ENCODE assay signal across 8 cellular contexts in the genomic region with DNA sequence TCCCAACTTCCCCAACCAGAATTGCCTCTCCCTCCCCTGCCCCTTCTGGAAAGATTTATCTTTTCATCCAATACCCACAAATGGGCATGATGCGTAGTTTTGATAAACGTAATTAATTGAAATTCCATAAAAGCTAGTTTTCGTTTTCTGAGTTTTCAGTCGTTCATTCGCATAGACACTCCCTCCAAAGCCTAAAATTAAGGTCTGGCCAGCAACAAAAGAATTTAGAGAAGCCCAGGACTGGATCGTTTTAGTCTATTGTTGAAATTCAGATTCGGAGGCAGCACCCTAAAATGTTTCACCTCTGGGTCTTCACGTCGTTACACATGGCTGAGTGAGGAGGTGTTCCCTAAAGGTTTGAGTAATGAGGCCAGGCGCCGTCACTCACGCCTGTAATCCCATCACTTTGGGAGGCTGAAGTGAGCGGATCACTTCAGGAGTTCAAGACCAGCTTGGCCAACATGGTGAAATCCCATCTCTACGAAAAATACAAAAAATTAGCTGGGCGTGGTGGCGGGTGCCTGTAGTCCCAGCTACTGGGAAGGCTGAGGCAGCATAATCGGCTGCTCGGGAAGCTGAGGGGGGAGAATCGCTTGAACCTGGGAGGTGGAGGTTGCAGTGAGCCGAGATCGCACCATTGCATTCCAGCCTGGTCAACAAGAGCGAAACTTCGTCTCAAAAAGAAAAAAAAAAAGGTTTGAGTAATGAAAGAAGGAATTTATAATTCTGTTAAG. TPM values are rescaled to one million over a fixed set of nuclear protein-coding genes. Genes with fewer than 3 reads are reported as not detected.
A peak's percentile ranks its signal among the peaks of the same experiment; 100 is the strongest.
DNase-seq lines count a peak whose midpoint lies in the region; ATAC-seq and TF ChIP-seq lines count a peak whose summit lies in the region.

No MANE protein-coding gene starts in this region.

- H3K9me3 Mint-ChIP-seq in natural killer cell: no peaks in the 10 kb centered on the region

- peak overlapping the region; percentile 96 for H2AFZ ChIP-seq in Loucy (ENCODE audit: low read length)

- DNase-seq in BJ (ENCODE audit: low read depth) (no peak), natural killer cell (no peak), SW480 (ENCODE audit: low spot score) (no peak), DMS153 treated with DMSO at 0.1 percent for 48 hours (lab: John Stamatoyannopoulos, UW; ENCODE audit: unreplicated experiment) (no peak), kidney tubule cell (ENCODE audit: low spot score) (no peak)
- DNase-seq in activated CD8-positive, alpha-beta memory T cell treated with anti-CD3 and anti-CD28 coated beads, Interleukin-2, amount 50 U/mL, for 4 hours: no peak

- no peak for TF ChIP-seq CTCF in BJ (IDR thresholded peaks at IDR 0.05; ENCODE audit: insufficient read depth, low read depth, low read length)
- no peak for TF ChIP-seq CTCF in Loucy (conservative IDR thresholded peaks at IDR 0.05; ENCODE audit: low read length)
- no peak for TF ChIP-seq CTCF in natural killer cell (IDR thresholded peaks at IDR 0.05)

- peaks cover 49% of the 10 kb centered on the region for H3K79me2 ChIP-seq in Loucy (ENCODE audit: insufficient read depth, low read length)

- H3K36me3 ChIP-seq in BJ (ENCODE audit: control insufficient read depth, insufficient read depth, low read length) (no peaks in the 10 kb centered on the region), Loucy (ENCODE audit: insufficient read depth, low read length) (no peaks in the 10 kb centered on the region)

- H3K9me2 ChIP-seq in Loucy (replicated peaks; ENCODE audit: low read depth, low read length): no peaks in the 10 kb centered on the region

- peak overlapping the region; percentile 90 for H3K4me3 Mint-ChIP-seq in natural killer cell

- POLR2A ChIA-PET in BJ (lab: Charles Lee): interaction anchor here (0.7 kb wide), 1 partner anchor 70 kb away, joined by 3 read pairs; no protein-coding TSS in a partner anchor

- H3K9me3 ChIP-seq in Loucy (ENCODE audit: insufficient read depth, low read depth, low read length): no peaks in the 10 kb centered on the region

- ATAC-seq in natural killer cell: no peak

- peak overlapping the region; percentile 90 for H3K9ac ChIP-seq in Loucy (ENCODE audit: low read depth, low read length, poor library complexity, severe bottlenecking)

- H3K27ac Mint-ChIP-seq in natural killer cell: peak overlapping the region; percentile 68 to 83

- peaks cover 39 to 44% of the 10 kb centered on the region in 2 donors for H3K4me1 Mint-ChIP-seq in natural killer cell

- H3F3A ChIP-seq in Loucy (ENCODE audit: low read depth): no peaks in the 10 kb centered on the region

- peaks cover 35% of the 10 kb centered on the region for H4K20me1 ChIP-seq in Loucy (ENCODE audit: insufficient read depth, low read length, poor library complexity, severe bottlenecking)

- H3K4me3 ChIP-seq in BJ (ENCODE audit: low read depth, low read length) (peak overlapping the region; percentile 76), Loucy (ENCODE audit: low read length, poor library complexity, severe bottlenecking) (peak overlapping the region; percentile 92)

- H3K36me3 Mint-ChIP-seq in natural killer cell: no peaks in the 10 kb centered on the region

- CTCF ChIA-PET in BJ (lab: Yijun Ruan, JAX): interaction anchor here (0.7 to 1.7 kb wide), 4 partner anchors 13 to 85 kb away, joined by 3 to 7 read pairs (median 4); no protein-coding TSS in a partner anchor

- peak overlapping the region; percentile 95 for H3K27ac ChIP-seq in cingulate gyrus (ENCODE audit: low read depth, low read length)

- H3K27me3 ChIP-seq in BJ (ENCODE audit: control insufficient read depth, insufficient read depth, low read length) (no peaks in the 10 kb centered on the region), Loucy (ENCODE audit: insufficient read depth, low read length, poor library complexity, severe bottlenecking) (no peaks in the 10 kb centered on the region)

- intact Hi-C loops in natural killer cell (cut with micrococcal nuclease): no loop called here

- H3K4me1 ChIP-seq in Loucy (ENCODE audit: insufficient read depth, low read length, poor library complexity, severe bottlenecking): peaks cover 47% of the 10 kb centered on the region

- H3K27me3 Mint-ChIP-seq in natural killer cell (ENCODE audit: low read depth in 2 of 2): no peaks in the 10 kb centered on the region

- H3K4me2 ChIP-seq in Loucy (ENCODE audit: low read depth, low read length, poor library complexity, severe bottlenecking): peak overlapping the region; percentile 94

RNA-seq across cellular contexts. Expression of a gene that starts 0.6 kb away (rescaled TPM):
- 145 and 150 TPM in 2 replicates for polyA plus RNA-seq in BJ (2011; rRNA removed)
- 46.1 and 85.1 TPM in 2 replicates for polyA minus RNA-seq in BJ (2011; rRNA and poly(A)+ RNA removed)
- 10 to 100 TPM; 51.8 to 75.4 (median 60.2) TPM for total RNA-seq in natural killer cell

RNA-seq across cellular contexts. Expression of a gene that starts 16.6 kb away (rescaled TPM):
- polyA plus RNA-seq in BJ (2011; rRNA removed): not detected in 2 replicates
- not detected in 2 replicates for polyA minus RNA-seq in BJ (2011; rRNA and poly(A)+ RNA removed)
- total RNA-seq in natural killer cell: not detected

RNA-seq across cellular contexts. Expression of a gene that starts 57.2 kb away (rescaled TPM):
- polyA plus RNA-seq in BJ (2011; rRNA removed): 1.8 and 2.1 TPM in 2 replicates
- 1.1 and 1.3 TPM in 2 replicates for polyA minus RNA-seq in BJ (2011; rRNA and poly(A)+ RNA removed)
- total RNA-seq in natural killer cell: under 1 TPM in 2 of 3 donors, not detected in 1; 0.28 to 0.32 TPM

RNA-seq across cellular contexts. Expression of a gene that starts 59.2 kb away (rescaled TPM):
- 33.9 and 69.3 TPM in 2 replicates for polyA plus RNA-seq in BJ (2011; rRNA removed)
- 23.4 and 29.0 TPM in 2 replicates for polyA minus RNA-seq in BJ (2011; rRNA and poly(A)+ RNA removed)
- 10 to 100 TPM; 19.2 to 20.1 (median 19.8) TPM for total RNA-seq in natural killer cell
